ENCODE assay signal across 32 cellular contexts in the genomic region with DNA sequence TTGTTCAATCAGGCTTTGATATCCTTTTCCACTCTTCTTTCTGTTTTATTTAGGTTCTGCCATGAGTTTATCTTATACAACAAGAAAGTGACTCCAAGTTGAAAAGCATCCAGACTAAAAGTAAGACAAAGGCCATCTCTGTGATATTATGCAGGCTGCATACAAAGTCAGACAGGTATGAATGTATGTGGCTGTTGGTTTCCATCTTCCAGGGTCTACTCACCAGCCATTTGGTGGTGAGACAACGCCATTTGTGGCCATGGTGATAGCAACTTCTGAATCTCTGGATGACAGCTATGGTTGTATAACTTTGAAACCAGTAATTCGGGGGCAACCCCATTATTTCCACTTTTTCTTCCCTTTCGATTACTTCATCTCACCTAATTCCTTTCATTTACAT.
"Had no signal": no experiment of that assay in that cellular context is flagged by ENCODE, and none has a peak within 500 bp of the region (broad histone marks: within the 10 kb centered on the region; RNA-seq: fewer than 3 reads in every experiment).

No MANE protein-coding gene starts in this region.

- H3K9me3 ChIP-seq: esophagus squamous epithelium, heart right ventricle, left lung, mucosa of descending colon, neutrophil, stomach, tibial artery had no signal

- H2AFZ ChIP-seq: parathyroid adenoma had no signal

- H3K9me3 Mint-ChIP-seq: naive B cell; natural killer cell treated with Interleukin-12 subunit alpha and Interleukin-12 subunit beta and Interleukin-15 and Interleukin-18, amount 100 ng/mL, for 72 hours; neural crest cell; type B pancreatic cell had no signal

- FAIRE-seq: endometrium, islet of Langerhans had no signal

- H3K27me3 Mint-ChIP-seq: type B pancreatic cell had no signal

- H3K27ac ChIP-seq: coronary artery, esophagus squamous epithelium, heart right ventricle, left lung, neutrophil, parathyroid adenoma, stomach, tibial artery had no signal

- ATAC-seq: heart right ventricle; left cardiac atrium; left lung; mucosa of descending colon; natural killer cell treated with Interleukin-12 subunit alpha and Interleukin-12 subunit beta and Interleukin-15 and Interleukin-18, amount 100 ng/mL, for 72 hours; sciatic nerve had no signal

- H3K9ac ChIP-seq: parathyroid adenoma had no signal

- H3K4me2 ChIP-seq: smooth muscle cell had no signal

- H3K4me3 Mint-ChIP-seq: mesothelial cell of epicardium; naive B cell; natural killer cell treated with Interleukin-12 subunit alpha and Interleukin-12 subunit beta and Interleukin-15 and Interleukin-18, amount 100 ng/mL, for 72 hours; neural crest cell; type B pancreatic cell had no signal

- H3K36me3 ChIP-seq: esophagus squamous epithelium, heart right ventricle, left lung, neutrophil, stomach, tibial artery had no signal

- DNase-seq: dermis blood vessel endothelial cell; effector memory CD4-positive, alpha-beta T cell; erythroblast; esophagus squamous epithelium; foreskin melanocyte; glutamatergic neuron; heart right ventricle; hippocampal formation; left cardiac atrium; left lung; mesenchymal stem cell; mucosa of descending colon; naive B cell; stimulated activated CD4-positive, alpha-beta T cell treated with anti-CD3 and anti-CD28 coated beads, Interleukin-12 subunit alpha, Interleukin-12 subunit beta, amount 100 ng/mL, for 4 hours; stimulated activated CD4-positive, alpha-beta T cell treated with anti-CD3 and anti-CD28 coated beads, Interleukin-1b, Interleukin-23, amount 100 ng/mL, for 48 hours; stimulated activated CD4-positive, alpha-beta T cell treated with anti-CD3 and anti-CD28 coated beads, Interleukin-4, amount 100 ng/mL, for 1 hour; stimulated activated CD8-positive, alpha-beta memory T cell treated with anti-CD3 and anti-CD28 coated beads, Interleukin-4, amount 100 ng/mL, for 48 hours; stimulated activated naive CD4-positive, alpha-beta T cell treated with Interleukin-2 at 50 U/mL for 16 hours; stomach; tibial artery had no signal

- H3K27ac Mint-ChIP-seq: mesothelial cell of epicardium; naive B cell; natural killer cell treated with Interleukin-12 subunit alpha and Interleukin-12 subunit beta and Interleukin-15 and Interleukin-18, amount 100 ng/mL, for 72 hours; progenitor cell of endocrine pancreas; type B pancreatic cell had no signal

- H3K79me2 ChIP-seq: parathyroid adenoma had no signal

- H3K27me3 ChIP-seq: esophagus squamous epithelium, left lung, stomach, tibial artery had no signal

- H3K4me1 Mint-ChIP-seq: naive B cell, neural crest cell had no signal

- H3K36me3 Mint-ChIP-seq: mesothelial cell of epicardium; naive B cell; natural killer cell treated with Interleukin-12 subunit alpha and Interleukin-12 subunit beta and Interleukin-15 and Interleukin-18, amount 100 ng/mL, for 72 hours; type B pancreatic cell had no signal

- H3K4me3 ChIP-seq: coronary artery, esophagus squamous epithelium, heart right ventricle, left lung, mucosa of descending colon, smooth muscle cell, stomach, tibial artery had no signal

- H3K4me1 ChIP-seq: esophagus squamous epithelium, heart right ventricle, left lung, parathyroid adenoma, stomach, tibial artery had no signal
